Comparison of ENCODE assay signal across 22 cellular contexts in genomic region chr7:136942994-136943393, GRCh38.
"Had no signal": no experiment of that assay in that cellular context is flagged by ENCODE, and none has a peak within 500 bp of the region (broad histone marks: within the 10 kb centered on the region; RNA-seq: fewer than 3 reads in every experiment).

No MANE protein-coding gene starts in this region.

- H3K4me1 ChIP-seq: breast epithelium, gastrocnemius medialis, spleen had no signal

- H3K36me3 ChIP-seq: breast epithelium, esophagus muscularis mucosa, gastrocnemius medialis, neutrophil, ovary, spleen, thoracic aorta, transverse colon had no signal

- ATAC-seq: gastrocnemius medialis; left colon; mucosa of descending colon; naive thymus-derived CD8-positive, alpha-beta T cell; sciatic nerve; stimulated activated memory B cell treated with anti-CD40 and anti-IgM and Interleukin-4, amounts not matched to agents 10 μg/mL and 1 μg/mL and 100 μg/mL, for 72 hours had no signal

- H3K4me3 ChIP-seq: breast epithelium, esophagus muscularis mucosa, gastrocnemius medialis, mucosa of descending colon, ovary, spleen, thoracic aorta, transverse colon had no signal

- H3K27me3 ChIP-seq: breast epithelium, esophagus muscularis mucosa, gastrocnemius medialis, neutrophil, ovary, spleen, transverse colon had no signal

- H3K4me3 Mint-ChIP-seq: central memory CD8-positive, alpha-beta T cell; naive thymus-derived CD8-positive, alpha-beta T cell; stimulated activated memory B cell treated with anti-CD40 and anti-IgM and Interleukin-4, amounts not matched to agents 10 μg/mL and 1 μg/mL and 100 μg/mL, for 72 hours; stimulated activated naive CD8-positive, alpha-beta T cell treated with anti-CD3 and anti-CD28 coated beads, Interleukin-15, Interleukin-2, amounts not matched to agents 100 ng/mL and 50 ng/mL, for 24 hours had no signal

- H3K9me3 Mint-ChIP-seq: stimulated activated memory B cell treated with anti-CD40 and anti-IgM and Interleukin-4, amounts not matched to agents 10 μg/mL and 1 μg/mL and 100 μg/mL, for 72 hours had no signal

- H3K27me3 Mint-ChIP-seq: central memory CD8-positive, alpha-beta T cell; naive thymus-derived CD8-positive, alpha-beta T cell; stimulated activated memory B cell treated with anti-CD40 and anti-IgM and Interleukin-4, amounts not matched to agents 10 μg/mL and 1 μg/mL and 100 μg/mL, for 72 hours; stimulated activated naive CD8-positive, alpha-beta T cell treated with anti-CD3 and anti-CD28 coated beads, Interleukin-15, Interleukin-2, amounts not matched to agents 100 ng/mL and 50 ng/mL, for 24 hours had no signal

- H3K27ac Mint-ChIP-seq: naive thymus-derived CD8-positive, alpha-beta T cell; stimulated activated memory B cell treated with anti-CD40 and anti-IgM and Interleukin-4, amounts not matched to agents 10 μg/mL and 1 μg/mL and 100 μg/mL, for 72 hours; stimulated activated naive CD8-positive, alpha-beta T cell treated with anti-CD3 and anti-CD28 coated beads, Interleukin-15, Interleukin-2, amounts not matched to agents 100 ng/mL and 50 ng/mL, for 24 hours had no signal

- H3K27ac ChIP-seq: breast epithelium, epithelial cell of prostate, esophagus muscularis mucosa, gastrocnemius medialis, neutrophil, ovary, spleen, thoracic aorta had no signal

- H3K4me1 Mint-ChIP-seq: central memory CD8-positive, alpha-beta T cell; naive thymus-derived CD8-positive, alpha-beta T cell; stimulated activated memory B cell treated with anti-CD40 and anti-IgM and Interleukin-4, amounts not matched to agents 10 μg/mL and 1 μg/mL and 100 μg/mL, for 72 hours had no signal

- DNase-seq: effector memory CD4-positive, alpha-beta T cell; gastrocnemius medialis; kidney; left colon; mammary epithelial cell; mucosa of descending colon; naive thymus-derived CD8-positive, alpha-beta T cell; ovary; spleen; stimulated activated CD4-positive, alpha-beta T cell treated with anti-CD3 and anti-CD28 coated beads, Interleukin-15, amount 100 ng/mL, for 24 hours; stimulated activated CD4-positive, alpha-beta T cell treated with anti-CD3 and anti-CD28 coated beads, Interleukin-1b, Interleukin-23, amount 100 ng/mL, for 48 hours; stimulated activated CD4-positive, alpha-beta T cell treated with anti-CD3 and anti-CD28 coated beads, Interleukin-4, amount 100 ng/mL, for 24 hours; transverse colon had no signal

- H3K36me3 Mint-ChIP-seq: naive thymus-derived CD8-positive, alpha-beta T cell; stimulated activated memory B cell treated with anti-CD40 and anti-IgM and Interleukin-4, amounts not matched to agents 10 μg/mL and 1 μg/mL and 100 μg/mL, for 72 hours had no signal

- H3K9me3 ChIP-seq: breast epithelium, esophagus muscularis mucosa, gastrocnemius medialis, neutrophil, ovary, spleen, thoracic aorta, transverse colon had no signal
